In the genomic region with DNA sequence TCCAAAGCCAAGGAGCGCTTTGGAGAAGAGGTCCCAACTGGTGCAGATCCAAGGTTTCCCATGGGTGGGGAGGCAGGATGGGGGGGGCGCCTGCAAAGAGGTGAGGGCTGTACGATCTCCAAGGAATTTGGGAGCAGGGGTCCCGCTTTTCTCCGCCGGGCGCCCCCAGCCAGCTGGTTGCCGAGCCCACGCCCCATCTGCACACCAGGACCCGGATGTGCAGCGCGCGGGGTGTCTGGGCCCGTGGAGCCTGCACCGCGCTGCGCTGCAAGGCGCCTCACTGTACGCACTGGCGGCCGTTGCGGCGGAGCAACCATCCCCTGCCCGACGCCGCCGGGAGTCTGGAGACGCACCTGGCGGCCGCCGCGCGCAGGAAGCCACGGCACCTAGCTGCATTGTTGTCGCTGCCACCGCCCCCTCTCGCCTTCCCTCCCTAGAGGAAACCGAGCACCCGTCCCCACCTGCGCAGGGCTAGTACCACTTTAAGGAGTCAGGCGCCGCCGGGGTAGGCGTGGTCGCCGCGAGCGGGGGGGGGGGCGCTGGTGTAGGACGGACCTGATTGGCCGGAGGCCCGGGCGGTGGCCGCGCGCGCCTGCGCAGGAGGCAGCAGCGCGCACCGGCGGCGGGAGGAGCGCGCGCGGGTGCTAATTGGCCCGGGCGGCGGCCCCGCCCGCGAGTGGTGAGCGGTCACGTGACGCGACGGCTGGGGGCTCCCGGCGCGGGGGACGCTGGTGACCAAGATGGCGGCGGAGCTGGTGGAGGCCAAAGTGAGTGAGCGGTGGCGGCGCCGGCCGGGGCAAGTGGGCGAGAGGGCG, we compare ENCODE assay signal across 8 cellular contexts. TPM values are rescaled to one million over a fixed set of nuclear protein-coding genes. Genes with fewer than 3 reads are reported as not detected.
DNase-seq lines count a peak whose midpoint lies in the region; TF ChIP-seq lines count a peak whose summit lies in the region.

Gene PIAS4 (plus strand): TSS at position 716 of the 815 bp plus-strand sequence. CDS start 25 bp downstream, at position 741.

- WGBS in H9 (ENCODE audit: extremely low coverage, insufficient read length, low lambda C conversion rate): no CpG with 5 or more reads among the region's 91 CpGs

- no peak within 1 kb of the TSS for H3K56ac ChIP-seq in H9 (ENCODE audit: insufficient read length, low read depth, low read length)

- no peaks in the 10 kb centered on the region for H3K27me3 ChIP-seq in H9 (ENCODE audit: insufficient read depth, low read length)
- H3K27me3 ChIP-seq in MM.1S (replicated peaks; ENCODE audit: insufficient read depth, low read length): no peaks in the 10 kb centered on the region
- no peaks in the 10 kb centered on the region for H3K27me3 ChIP-seq in neural progenitor cell

- H3K18ac ChIP-seq in H9 (ENCODE audit: insufficient read length, low read depth, low read length): peak within 1 kb of the TSS; percentile 41

- H3K9me3 ChIP-seq in H9 (ENCODE audit: control insufficient read depth, low read depth, low read length) (no peaks in the 10 kb centered on the region), MM.1S (replicated peaks; ENCODE audit: insufficient read depth, low read length) (no peaks in the 10 kb centered on the region), neural progenitor cell (ENCODE audit: low read depth) (no peaks in the 10 kb centered on the region)

- no peak within 1 kb of the TSS for H2BK15ac ChIP-seq in H9 (ENCODE audit: low read depth, low read length)

- H3K27ac ChIP-seq in H9 (ENCODE audit: insufficient read length, low read depth, low read length) (no peak within 1 kb of the TSS), MM.1S (ENCODE audit: low read length) (peak within 1 kb of the TSS; percentile 78), neural progenitor cell (no peak within 1 kb of the TSS)

- peaks cover 15% of the 10 kb centered on the region; the same call in 1 of the 2 replicates for H3K79me2 ChIP-seq in H9 (ENCODE audit: insufficient read depth, low read length)
- peaks cover 42% of the 10 kb centered on the region for H3K79me2 ChIP-seq in MM.1S (ENCODE audit: low read length)
- H3K79me2 ChIP-seq in neural progenitor cell (ENCODE audit: low read depth): peaks cover 54% of the 10 kb centered on the region

- H3K36me3 ChIP-seq in MM.1S (replicated peaks; ENCODE audit: insufficient read depth, low read length): no peaks in the 10 kb centered on the region
- H3K36me3 ChIP-seq in neural progenitor cell: no peaks in the 10 kb centered on the region

- no peak within 1 kb of the TSS for H2BK12ac ChIP-seq in H9 (ENCODE audit: insufficient read length, low read depth, low read length)

- no peak within 1 kb of the TSS for H2AFZ ChIP-seq in H9 (ENCODE audit: low read length)
- H2AFZ ChIP-seq in MM.1S (ENCODE audit: low read length): peak within 1 kb of the TSS; percentile 88
- peak within 1 kb of the TSS; percentile 71 for H2AFZ ChIP-seq in neural progenitor cell (replicated peaks)

- H2BK120ac ChIP-seq in H9 (ENCODE audit: low read depth, low read length, poor library complexity, severe bottlenecking): no peak within 1 kb of the TSS

- H3K4me1 ChIP-seq in H9 (ENCODE audit: insufficient read depth, low read length) (no peaks in the 10 kb centered on the region), MM.1S (ENCODE audit: low read length) (peaks cover 8% of the 10 kb centered on the region), neural progenitor cell (peaks cover 13% of the 10 kb centered on the region)

- no peak within 1 kb of the TSS for H3K23ac ChIP-seq in H9 (ENCODE audit: insufficient read length, low read depth, low read length)

- H3K79me1 ChIP-seq in H9 (ENCODE audit: insufficient read depth, low read depth, low read length, poor library complexity, severe bottlenecking): peaks cover 5% of the 10 kb centered on the region

- no peak within 1 kb of the TSS for H3T11ph ChIP-seq in H9 (ENCODE audit: low read length)

- no peaks in the 10 kb centered on the region for H3K9me2 ChIP-seq in MM.1S (replicated peaks; ENCODE audit: insufficient read depth, low read length)

- H3K9me3 Mint-ChIP-seq in H9: no peaks in the 10 kb centered on the region
- H3K9me3 Mint-ChIP-seq in neural progenitor cell: no peaks in the 10 kb centered on the region

- H3K9ac ChIP-seq in H9 (ENCODE audit: extremely low read depth, insufficient read length, low read length) (peak within 1 kb of the TSS; percentile 5), MM.1S (ENCODE audit: low read length) (peak within 1 kb of the TSS; percentile 84), neural progenitor cell (peak within 1 kb of the TSS; percentile 87)

- TF ChIP-seq CTCF in H9 (conservative IDR thresholded peaks at IDR 0.05): no peak
- TF ChIP-seq CTCF in MM.1S (IDR thresholded peaks at IDR 0.05; ENCODE audit: low read length): peak; percentile 18
- TF ChIP-seq CTCF in foreskin fibroblast (IDR thresholded peaks at IDR 0.05; ENCODE audit: low read depth, low read length): no peak
- TF ChIP-seq CTCF in neural progenitor cell (IDR thresholded peaks at IDR 0.05): peak; percentile 20

- H3K4me2 ChIP-seq in H9 (ENCODE audit: insufficient read depth, insufficient read length, low read length) (peak within 1 kb of the TSS; percentile 72), MM.1S (ENCODE audit: low read depth, low read length) (peak within 1 kb of the TSS; percentile 96), neural progenitor cell (peak within 1 kb of the TSS; percentile 90)

- H3F3A ChIP-seq in MM.1S (ENCODE audit: insufficient read depth, low read length) (peaks cover 4% of the 10 kb centered on the region; the same call in 1 of the 2 replicates), neural progenitor cell (ENCODE audit: low read depth) (peaks cover 10% of the 10 kb centered on the region)

- H2BK20ac ChIP-seq in H9 (ENCODE audit: low read depth, low read length, poor library complexity, severe bottlenecking): no peak within 1 kb of the TSS

- H3K27ac Mint-ChIP-seq in H9 (peak within 1 kb of the TSS in 2 of 3 experiments; percentile 25 to 83; a peak in 3 of 7 replicates), neural progenitor cell (peak within 1 kb of the TSS; percentile 40)

- no peak within 1 kb of the TSS for H4K8ac ChIP-seq in H9 (replicated peaks; ENCODE audit: insufficient read length, low read depth, low read length)

- H3K14ac ChIP-seq in H9 (ENCODE audit: insufficient read depth, low read length): peak within 1 kb of the TSS; percentile 73

- H3K4me1 Mint-ChIP-seq in H9: peaks cover 13 to 14% of the 10 kb centered on the region in 2 experiments
- peaks cover 20% of the 10 kb centered on the region for H3K4me1 Mint-ChIP-seq in neural progenitor cell

- peaks cover 10% of the 10 kb centered on the region for H3K23me2 ChIP-seq in H9 (ENCODE audit: insufficient read length, low read depth, low read length, poor library complexity, severe bottlenecking)

- H4K5ac ChIP-seq in H9 (ENCODE audit: insufficient read length, low read depth, low read length): no peak within 1 kb of the TSS

- no peak within 1 kb of the TSS for H4K91ac ChIP-seq in H9 (ENCODE audit: insufficient read length, low read depth, low read length)

- DNase-seq in ELR (ENCODE audit: low read depth) (peak; percentile 95), H9 (peak; percentile 98), MM.1S (peak; percentile 99), SHP77 treated with DMSO at 0.1 percent for 48 hours (lab: John Stamatoyannopoulos, UW) (peak; percentile 84), activated gamma-delta T cell treated with Interleukin-2 at 50 U/mL for 16 hours (peak; percentile 97), foreskin fibroblast (peak; percentile 94 to 98), neural progenitor cell (ENCODE audit: low spot score) (peak; percentile 100), stromal cell of bone marrow (ENCODE audit: low read depth) (peak; percentile 87)

- H2AK5ac ChIP-seq in H9 (ENCODE audit: insufficient read length, low read length): no peak within 1 kb of the TSS

- peak within 1 kb of the TSS; percentile 82 to 85 for H3K4me3 Mint-ChIP-seq in H9
- H3K4me3 Mint-ChIP-seq in neural progenitor cell: peak within 1 kb of the TSS; percentile 90

- H3K4me3 ChIP-seq in MM.1S (ENCODE audit: low read length): peak within 1 kb of the TSS; percentile 92
- peak within 1 kb of the TSS; percentile 88 to 90 for H3K4me3 ChIP-seq in foreskin fibroblast (ENCODE audit: low read depth in 1 of 2, low read length in 2 of 2)
- peak within 1 kb of the TSS; percentile 87 for H3K4me3 ChIP-seq in neural progenitor cell

- H4K20me1 ChIP-seq in H9 (ENCODE audit: control insufficient read depth, insufficient read depth, insufficient read length) (no peaks in the 10 kb centered on the region), MM.1S (ENCODE audit: insufficient read depth, low read length) (no peaks in the 10 kb centered on the region), neural progenitor cell (ENCODE audit: low read depth) (peaks cover 40% of the 10 kb centered on the region)

- H3K27me3 Mint-ChIP-seq in H9 (ENCODE audit: low read depth): no peaks in the 10 kb centered on the region
- peaks cover 10% of the 10 kb centered on the region for H3K27me3 Mint-ChIP-seq in neural progenitor cell (ENCODE audit: insufficient read depth, low read depth)

- H3K4ac ChIP-seq in H9 (ENCODE audit: low read depth, low read length): no peak within 1 kb of the TSS

- no peak within 1 kb of the TSS for H2BK5ac ChIP-seq in H9 (ENCODE audit: insufficient read length, low read length)

- peaks cover 2 to 7% (median 5%) of the 10 kb centered on the region in 3 experiments; a peak in 6 of 7 replicates for H3K36me3 Mint-ChIP-seq in H9 (ENCODE audit: insufficient read depth in 1 of 3, low read depth in 3 of 3)
- H3K36me3 Mint-ChIP-seq in neural progenitor cell: peaks cover 1% of the 10 kb centered on the region

RNA-seq across cellular contexts. Expression of gene PIAS4, which starts in this region (rescaled TPM):
- 52.0 and 59.4 TPM in 2 replicates for total RNA-seq in H9 (2021)
- 17.0 and 34.1 TPM in 2 replicates for total RNA-seq in neural progenitor cell (ENCODE audit: low replicate concordance)

Comparison
In these comparisons a context has a peak if more than half of its experiments do, and no peak if none do; other contexts are left out.
1. H3K9ac ChIP-seq: peak in every context shown above with its lines; median percentile 87 in neural progenitor cell; 84 in MM.1S; 5 in H9.
2. CTCF ChIP-seq: peak in MM.1S (single experiment) and neural progenitor cell (single experiment); none in H9 (single experiment) and foreskin fibroblast (single experiment).
3. Peak in every context shown above with its lines, with median percentiles within 50 percentile points of each other: DNase-seq, H3K4me2 ChIP-seq and H3K4me3 ChIP-seq.